In the genomic region with DNA sequence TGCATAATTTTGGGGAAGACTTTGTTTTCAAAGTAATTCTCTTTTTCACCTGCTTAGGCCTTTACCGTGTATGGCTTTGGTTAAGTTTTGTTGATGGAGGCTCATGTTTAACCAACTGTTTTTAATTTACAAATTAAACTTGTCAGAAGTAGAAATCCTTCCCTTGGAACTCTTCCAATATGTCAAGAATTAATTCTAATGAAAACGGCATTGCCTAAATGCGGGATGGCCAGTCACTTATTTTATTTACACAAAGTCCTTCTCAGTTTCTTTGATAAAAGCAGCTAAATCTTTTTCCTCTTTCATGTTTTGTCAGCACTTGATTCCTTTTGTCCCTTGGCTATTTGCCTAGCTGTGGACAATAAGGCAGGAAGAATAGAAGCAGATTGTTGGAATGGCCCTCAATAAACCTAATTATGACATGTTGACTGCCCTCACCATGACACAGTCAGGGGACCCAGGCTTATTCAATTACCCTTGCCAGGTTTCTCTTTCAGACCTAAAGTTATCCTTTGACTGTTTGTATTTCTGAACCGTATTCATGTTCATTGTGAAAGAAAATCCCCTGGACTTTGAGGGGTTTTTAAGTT, we compare ENCODE assay signal across 27 cellular contexts. TPM values are rescaled to one million over a fixed set of nuclear protein-coding genes. Genes with fewer than 3 reads are reported as not detected.
DNase-seq lines count a peak whose midpoint lies in the region; TF ChIP-seq lines count a peak whose summit lies in the region.
"Had no signal": no experiment of that assay in that cellular context is flagged by ENCODE, and none has a peak within 500 bp of the region (broad histone marks: within the 10 kb centered on the region; RNA-seq: fewer than 3 reads in every experiment).

No MANE protein-coding gene starts in this region.

- no peak overlapping the region for H3K4me3 Mint-ChIP-seq in HFFc6
- no peak overlapping the region for H3K4me3 Mint-ChIP-seq in activated CD4-positive, alpha-beta memory T cell treated with anti-CD3 and anti-CD28 coated beads, Interleukin-2, amount 10 ng/mL, durations not matched to agents 7 days and 5 days
- H3K4me3 Mint-ChIP-seq: activated CD4-positive, alpha-beta T cell treated with anti-CD3 and anti-CD28 coated beads, Interleukin-2, amount 10 ng/mL, durations not matched to agents 7 days and 5 days; activated naive CD8-positive, alpha-beta T cell; CD4-positive, alpha-beta T cell; central memory CD8-positive, alpha-beta T cell; T-helper 17 cell had no signal

- POLR2A ChIA-PET in activated CD4-positive, alpha-beta memory T cell treated with anti-CD3 and anti-CD28 coated beads, Interleukin-2, amount 10 ng/mL, durations not matched to agents 7 days and 5 days (lab: Charles Lee), result no interaction called here

- TF ChIP-seq CTCF in HFFc6 (IDR thresholded peaks at IDR 0.05), result no peak

- H3K4me3 ChIP-seq in adipocyte (ENCODE audit: low read length), result no peak overlapping the region
- no peak overlapping the region for H3K4me3 ChIP-seq in MG63
- H3K4me3 ChIP-seq: gastrocnemius medialis, GM23248, skin epidermis, thoracic aorta, vagina had no signal

- H3K9me3 Mint-ChIP-seq in HFFc6, result no peaks in the 10 kb centered on the region
- H3K9me3 Mint-ChIP-seq in activated CD4-positive, alpha-beta memory T cell treated with anti-CD3 and anti-CD28 coated beads, Interleukin-2, amount 10 ng/mL, durations not matched to agents 7 days and 5 days, result no peaks in the 10 kb centered on the region
- H3K9me3 Mint-ChIP-seq: activated CD4-positive, alpha-beta T cell treated with anti-CD3 and anti-CD28 coated beads, Interleukin-2, amount 10 ng/mL, durations not matched to agents 7 days and 5 days; CD4-positive, alpha-beta T cell; central memory CD8-positive, alpha-beta T cell had no signal

- H3K4me1 Mint-ChIP-seq in HFFc6 (ENCODE audit: low read depth), result peaks cover 46% of the 10 kb centered on the region
- H3K4me1 Mint-ChIP-seq in activated CD4-positive, alpha-beta memory T cell treated with anti-CD3 and anti-CD28 coated beads, Interleukin-2, amount 10 ng/mL, durations not matched to agents 7 days and 5 days, result no peaks in the 10 kb centered on the region
- H3K4me1 Mint-ChIP-seq: activated CD4-positive, alpha-beta T cell treated with anti-CD3 and anti-CD28 coated beads, Interleukin-2, amount 10 ng/mL, durations not matched to agents 7 days and 5 days; central memory CD8-positive, alpha-beta T cell; T-helper 17 cell had no signal

- DNase-seq in HFFc6, result no peak
- peak; percentile 69 to 88 for DNase-seq in NCI-H2081 (lab: John Stamatoyannopoulos, UW)
- peak; percentile 53 for DNase-seq in adipocyte (ENCODE audit: low read depth)
- DNase-seq in pons (ENCODE audit: low spot score), result peak; percentile 43
- DNase-seq in cerebellum (ENCODE audit: low spot score), result no peak
- DNase-seq in activated CD4-positive, alpha-beta memory T cell treated with anti-CD3 and anti-CD28 coated beads, Interleukin-2, amount 10 ng/mL, durations not matched to agents 7 days and 5 days, result no peak
- no peak for DNase-seq in MG63
- DNase-seq: activated CD4-positive, alpha-beta T cell treated with anti-CD3 and anti-CD28 coated beads, Interleukin-2, amount 10 ng/mL, durations not matched to agents 7 days and 5 days; CD4-positive, alpha-beta T cell; DND-41; effector CD4-positive, alpha-beta T cell; gastrocnemius medialis; GM23248; IMR-90; NCI-H1694 treated with DMSO at 0.1 percent for 48 hours; RPMI8226; stimulated activated naive CD4-positive, alpha-beta T cell treated with Interleukin-2 at 50 U/mL for 16 hours; T-helper 17 cell had no signal

- H3K27me3 ChIP-seq in adipocyte (replicated peaks; ENCODE audit: control insufficient read depth, insufficient read depth, low read length) (peaks cover 28% of the 10 kb centered on the region), MG63 (no peaks in the 10 kb centered on the region)
- H3K27me3 ChIP-seq: gastrocnemius medialis, vagina had no signal

- H3K36me3 Mint-ChIP-seq in HFFc6 (ENCODE audit: low read depth), result peaks cover 19% of the 10 kb centered on the region; the same call in 1 of the 2 replicates
- no peaks in the 10 kb centered on the region for H3K36me3 Mint-ChIP-seq in activated CD4-positive, alpha-beta memory T cell treated with anti-CD3 and anti-CD28 coated beads, Interleukin-2, amount 10 ng/mL, durations not matched to agents 7 days and 5 days (ENCODE audit: low read depth)
- H3K36me3 Mint-ChIP-seq: activated naive CD8-positive, alpha-beta T cell had no signal

- H3K27ac Mint-ChIP-seq in HFFc6, result peak overlapping the region; percentile 29; the same call in 1 of the 2 replicates
- H3K27ac Mint-ChIP-seq in activated CD4-positive, alpha-beta memory T cell treated with anti-CD3 and anti-CD28 coated beads, Interleukin-2, amount 10 ng/mL, durations not matched to agents 7 days and 5 days, result no peak overlapping the region
- H3K27ac Mint-ChIP-seq: activated CD4-positive, alpha-beta T cell treated with anti-CD3 and anti-CD28 coated beads, Interleukin-2, amount 10 ng/mL, durations not matched to agents 7 days and 5 days; activated naive CD8-positive, alpha-beta T cell; CD4-positive, alpha-beta T cell; T-helper 17 cell had no signal

- H3K9me3 ChIP-seq in adipocyte (ENCODE audit: control insufficient read depth, low read length) (no peaks in the 10 kb centered on the region), MG63 (no peaks in the 10 kb centered on the region)
- H3K9me3 ChIP-seq: gastrocnemius medialis, neutrophil, thoracic aorta, vagina had no signal

- H3K36me3 ChIP-seq in adipocyte (ENCODE audit: control insufficient read depth, insufficient read depth, low read length, severe bottlenecking), result no peaks in the 10 kb centered on the region
- peaks cover 12% of the 10 kb centered on the region for H3K36me3 ChIP-seq in MG63
- H3K36me3 ChIP-seq: gastrocnemius medialis, neutrophil, thoracic aorta, vagina had no signal

- CTCF ChIA-PET in activated CD4-positive, alpha-beta memory T cell treated with anti-CD3 and anti-CD28 coated beads, Interleukin-2, amount 10 ng/mL, durations not matched to agents 7 days and 5 days (lab: Charles Lee), result no interaction called here

- peaks cover 1% of the 10 kb centered on the region for H3K27me3 Mint-ChIP-seq in HFFc6 (ENCODE audit: insufficient read depth)
- peaks cover 6% of the 10 kb centered on the region for H3K27me3 Mint-ChIP-seq in activated CD4-positive, alpha-beta memory T cell treated with anti-CD3 and anti-CD28 coated beads, Interleukin-2, amount 10 ng/mL, durations not matched to agents 7 days and 5 days

- H3K9ac ChIP-seq in adipocyte (ENCODE audit: low read length), result no peak overlapping the region
- H3K9ac ChIP-seq: GM23248 had no signal

- no peaks in the 10 kb centered on the region for H3K4me1 ChIP-seq in adipocyte (ENCODE audit: control insufficient read depth, insufficient read depth, low read length)
- H3K4me1 ChIP-seq: vagina had no signal

RNA-seq across cellular contexts. Expression of a gene that starts 26.3 kb away (rescaled TPM):
- 10 to 100 TPM; 13.2 to 20.7 (median 16.4) TPM for total RNA-seq in HFFc6 (2021; fragmentation: NEBNext Ultra II Directional; extraction: Animal tissue kit (Norgen Biotek cat#: 25700))
- 135 TPM for total RNA-seq in cerebellum
- total RNA-seq in activated CD4-positive, alpha-beta memory T cell treated with anti-CD3 and anti-CD28 coated beads, Interleukin-2, amount 10 ng/mL, durations not matched to agents 7 days and 5 days, result not detected
- total RNA-seq in MG63 (2014; rRNA removed; shearing (Covaris generic); ENCODE audit: low replicate concordance), result 9.4 and 15.2 TPM in 2 replicates
- total RNA-seq: activated CD4-positive, alpha-beta T cell treated with anti-CD3 and anti-CD28 coated beads, Interleukin-2, amount 10 ng/mL, durations not matched to agents 7 days and 5 days; astrocyte; CD4-positive, alpha-beta T cell; esophagus mucosa; GM23248; IMR-90; pulmonary artery endothelial cell; T-helper 17 cell; thoracic aorta; vagina had no signal

Comparison
In these comparisons a context has a peak if more than half of its experiments do, and no peak if none do; other contexts are left out.
1. DNase-seq: peak in NCI-H2081 (2 of 2), adipocyte (single experiment) and pons (single experiment); none in HFFc6 (single experiment), cerebellum (single experiment), activated CD4-positive, alpha-beta memory T cell treated with anti-CD3 and anti-CD28 coated beads, Interleukin-2, amount 10 ng/mL, durations not matched to agents 7 days and 5 days (single experiment) and MG63 (single experiment).
2. RNA of a gene that starts 26.3 kb away (total RNA-seq): 135 TPM in cerebellum (single experiment), 13.2 to 20.7 TPM in HFFc6 and 9.4 to 15.2 TPM in MG63; not detected in activated CD4-positive, alpha-beta memory T cell treated with anti-CD3 and anti-CD28 coated beads, Interleukin-2, amount 10 ng/mL, durations not matched to agents 7 days and 5 days; every median in the first group is over 10 times any median in the second.